1 cellular context compared by ENCODE assay signal in the genomic region with DNA sequence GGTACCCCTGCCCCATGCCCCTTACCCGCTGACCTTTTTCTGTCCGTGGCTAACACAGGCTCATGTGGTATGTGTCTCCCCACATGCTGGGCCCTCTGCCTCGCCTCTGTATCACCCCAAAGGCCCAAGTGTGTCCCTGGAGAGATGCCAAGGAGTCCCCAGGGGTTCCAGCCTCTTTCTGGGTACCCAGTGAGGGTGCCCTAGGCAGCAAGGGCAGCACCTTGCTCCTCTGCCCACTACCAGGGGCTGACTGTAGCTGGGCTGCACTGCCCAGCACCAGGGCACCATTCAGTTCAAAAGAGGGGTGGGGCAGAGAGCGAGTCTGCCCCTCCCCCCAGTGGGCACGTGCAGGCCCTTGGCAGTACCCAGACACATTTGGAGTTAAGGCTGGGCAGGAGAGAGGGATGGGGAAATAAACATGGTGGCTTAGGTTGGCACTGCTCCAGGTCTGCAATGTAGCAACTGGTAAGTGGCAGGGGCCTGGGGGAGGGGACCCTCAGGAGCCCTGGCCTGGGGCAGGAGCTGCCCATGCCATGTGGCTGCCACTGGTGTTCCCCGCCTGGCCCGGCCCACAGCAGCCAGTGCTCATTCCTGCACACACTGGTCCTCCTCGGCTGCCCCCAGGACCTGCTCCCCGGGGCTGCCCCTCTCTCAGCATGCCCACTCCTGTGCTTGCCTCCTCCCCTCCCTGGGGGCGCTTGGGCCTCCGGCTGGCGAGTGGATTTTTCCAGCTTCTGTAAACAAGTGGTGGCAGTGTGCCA.
TF ChIP-seq lines count a peak whose summit lies in the region.

No MANE protein-coding gene starts in this region.

TF ChIP-seq in HepG2, 621 proteins besides CTCF, POLR2A, EP300 and RAD21 (continued from another document and continues in another):
- TF ChIP-seq, protein P1, sequence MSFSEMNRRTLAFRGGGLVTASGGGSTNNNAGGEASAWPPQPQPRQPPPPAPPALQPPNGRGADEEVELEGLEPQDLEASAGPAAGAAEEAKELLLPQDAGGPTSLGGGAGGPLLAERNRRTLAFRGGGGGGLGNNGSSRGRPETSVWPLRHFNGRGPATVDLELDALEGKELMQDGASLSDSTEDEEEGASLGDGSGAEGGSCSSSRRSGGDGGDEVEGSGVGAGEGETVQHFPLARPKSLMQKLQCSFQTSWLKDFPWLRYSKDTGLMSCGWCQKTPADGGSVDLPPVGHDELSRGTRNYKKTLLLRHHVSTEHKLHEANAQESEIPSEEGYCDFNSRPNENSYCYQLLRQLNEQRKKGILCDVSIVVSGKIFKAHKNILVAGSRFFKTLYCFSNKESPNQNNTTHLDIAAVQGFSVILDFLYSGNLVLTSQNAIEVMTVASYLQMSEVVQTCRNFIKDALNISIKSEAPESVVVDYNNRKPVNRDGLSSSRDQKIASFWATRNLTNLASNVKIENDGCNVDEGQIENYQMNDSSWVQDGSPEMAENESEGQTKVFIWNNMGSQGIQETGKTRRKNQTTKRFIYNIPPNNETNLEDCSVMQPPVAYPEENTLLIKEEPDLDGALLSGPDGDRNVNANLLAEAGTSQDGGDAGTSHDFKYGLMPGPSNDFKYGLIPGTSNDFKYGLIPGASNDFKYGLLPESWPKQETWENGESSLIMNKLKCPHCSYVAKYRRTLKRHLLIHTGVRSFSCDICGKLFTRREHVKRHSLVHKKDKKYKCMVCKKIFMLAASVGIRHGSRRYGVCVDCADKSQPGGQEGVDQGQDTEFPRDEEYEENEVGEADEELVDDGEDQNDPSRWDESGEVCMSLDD (CRISPR knock-in tag; IDR thresholded peaks at IDR 0.05; ENCODE audit: borderline replicate concordance), result no peak
- no peak; the same call in none of the 2 replicates for TF ChIP-seq ZNF891 (CRISPR knock-in tag; IDR thresholded peaks at IDR 0.05)
- TF ChIP-seq ZBTB7A (CRISPR knock-in tag; IDR thresholded peaks at IDR 0.05), result no peak
- TF ChIP-seq, protein P2, sequence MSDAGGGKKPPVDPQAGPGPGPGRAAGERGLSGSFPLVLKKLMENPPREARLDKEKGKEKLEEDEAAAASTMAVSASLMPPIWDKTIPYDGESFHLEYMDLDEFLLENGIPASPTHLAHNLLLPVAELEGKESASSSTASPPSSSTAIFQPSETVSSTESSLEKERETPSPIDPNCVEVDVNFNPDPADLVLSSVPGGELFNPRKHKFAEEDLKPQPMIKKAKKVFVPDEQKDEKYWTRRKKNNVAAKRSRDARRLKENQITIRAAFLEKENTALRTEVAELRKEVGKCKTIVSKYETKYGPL (CRISPR knock-in tag; IDR thresholded peaks at IDR 0.05), result no peak
- TF ChIP-seq, protein P3, sequence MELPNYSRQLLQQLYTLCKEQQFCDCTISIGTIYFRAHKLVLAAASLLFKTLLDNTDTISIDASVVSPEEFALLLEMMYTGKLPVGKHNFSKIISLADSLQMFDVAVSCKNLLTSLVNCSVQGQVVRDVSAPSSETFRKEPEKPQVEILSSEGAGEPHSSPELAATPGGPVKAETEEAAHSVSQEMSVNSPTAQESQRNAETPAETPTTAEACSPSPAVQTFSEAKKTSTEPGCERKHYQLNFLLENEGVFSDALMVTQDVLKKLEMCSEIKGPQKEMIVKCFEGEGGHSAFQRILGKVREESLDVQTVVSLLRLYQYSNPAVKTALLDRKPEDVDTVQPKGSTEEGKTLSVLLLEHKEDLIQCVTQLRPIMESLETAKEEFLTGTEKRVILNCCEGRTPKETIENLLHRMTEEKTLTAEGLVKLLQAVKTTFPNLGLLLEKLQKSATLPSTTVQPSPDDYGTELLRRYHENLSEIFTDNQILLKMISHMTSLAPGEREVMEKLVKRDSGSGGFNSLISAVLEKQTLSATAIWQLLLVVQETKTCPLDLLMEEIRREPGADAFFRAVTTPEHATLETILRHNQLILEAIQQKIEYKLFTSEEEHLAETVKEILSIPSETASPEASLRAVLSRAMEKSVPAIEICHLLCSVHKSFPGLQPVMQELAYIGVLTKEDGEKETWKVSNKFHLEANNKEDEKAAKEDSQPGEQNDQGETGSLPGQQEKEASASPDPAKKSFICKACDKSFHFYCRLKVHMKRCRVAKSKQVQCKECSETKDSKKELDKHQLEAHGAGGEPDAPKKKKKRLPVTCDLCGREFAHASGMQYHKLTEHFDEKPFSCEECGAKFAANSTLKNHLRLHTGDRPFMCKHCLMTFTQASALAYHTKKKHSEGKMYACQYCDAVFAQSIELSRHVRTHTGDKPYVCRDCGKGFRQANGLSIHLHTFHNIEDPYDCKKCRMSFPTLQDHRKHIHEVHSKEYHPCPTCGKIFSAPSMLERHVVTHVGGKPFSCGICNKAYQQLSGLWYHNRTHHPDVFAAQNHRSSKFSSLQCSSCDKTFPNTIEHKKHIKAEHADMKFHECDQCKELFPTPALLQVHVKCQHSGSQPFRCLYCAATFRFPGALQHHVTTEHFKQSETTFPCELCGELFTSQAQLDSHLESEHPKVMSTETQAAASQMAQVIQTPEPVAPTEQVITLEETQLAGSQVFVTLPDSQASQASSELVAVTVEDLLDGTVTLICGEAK (IDR thresholded peaks at IDR 0.05), result no peak
- TF ChIP-seq, protein P3 (CRISPR knock-in tag; IDR thresholded peaks at IDR 0.05), result peak; percentile 24; the same call in 1 of the 2 replicates
- TF ChIP-seq EHMT2 (IDR thresholded peaks at IDR 0.05; ENCODE audit: borderline replicate concordance, low read depth, low read length), result no peak
- TF ChIP-seq, protein P4, sequence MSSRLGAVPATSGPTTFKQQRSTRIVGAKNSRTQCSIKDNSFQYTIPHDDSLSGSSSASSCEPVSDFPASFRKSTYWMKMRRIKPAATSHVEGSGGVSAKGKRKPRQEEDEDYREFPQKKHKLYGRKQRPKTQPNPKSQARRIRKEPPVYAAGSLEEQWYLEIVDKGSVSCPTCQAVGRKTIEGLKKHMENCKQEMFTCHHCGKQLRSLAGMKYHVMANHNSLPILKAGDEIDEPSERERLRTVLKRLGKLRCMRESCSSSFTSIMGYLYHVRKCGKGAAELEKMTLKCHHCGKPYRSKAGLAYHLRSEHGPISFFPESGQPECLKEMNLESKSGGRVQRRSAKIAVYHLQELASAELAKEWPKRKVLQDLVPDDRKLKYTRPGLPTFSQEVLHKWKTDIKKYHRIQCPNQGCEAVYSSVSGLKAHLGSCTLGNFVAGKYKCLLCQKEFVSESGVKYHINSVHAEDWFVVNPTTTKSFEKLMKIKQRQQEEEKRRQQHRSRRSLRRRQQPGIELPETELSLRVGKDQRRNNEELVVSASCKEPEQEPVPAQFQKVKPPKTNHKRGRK (CRISPR knock-in tag; IDR thresholded peaks at IDR 0.05), result no peak
- TF ChIP-seq, protein P5, sequence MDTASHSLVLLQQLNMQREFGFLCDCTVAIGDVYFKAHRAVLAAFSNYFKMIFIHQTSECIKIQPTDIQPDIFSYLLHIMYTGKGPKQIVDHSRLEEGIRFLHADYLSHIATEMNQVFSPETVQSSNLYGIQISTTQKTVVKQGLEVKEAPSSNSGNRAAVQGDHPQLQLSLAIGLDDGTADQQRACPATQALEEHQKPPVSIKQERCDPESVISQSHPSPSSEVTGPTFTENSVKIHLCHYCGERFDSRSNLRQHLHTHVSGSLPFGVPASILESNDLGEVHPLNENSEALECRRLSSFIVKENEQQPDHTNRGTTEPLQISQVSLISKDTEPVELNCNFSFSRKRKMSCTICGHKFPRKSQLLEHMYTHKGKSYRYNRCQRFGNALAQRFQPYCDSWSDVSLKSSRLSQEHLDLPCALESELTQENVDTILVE (CRISPR knock-in tag; IDR thresholded peaks at IDR 0.05), result no peak
- TF ChIP-seq ZNF749 (CRISPR knock-in tag; IDR thresholded peaks at IDR 0.05; ENCODE audit: borderline replicate concordance), result 0 out of 2 replicates have a peak, but pooled peaks have one; percentile 23
- TF ChIP-seq MTA1 (CRISPR knock-in tag; IDR thresholded peaks at IDR 0.05; ENCODE audit: borderline replicate concordance), result peak; percentile 42; the same call in 1 of the 2 replicates
- 0 out of 2 replicates have a peak, but pooled peaks have one; percentile 36 for TF ChIP-seq ZNF546 (CRISPR knock-in tag; conservative IDR thresholded peaks at IDR 0.05)
- no peak for TF ChIP-seq RAD51 (IDR thresholded peaks at IDR 0.05; ENCODE audit: borderline replicate concordance)
- TF ChIP-seq, protein P6, sequence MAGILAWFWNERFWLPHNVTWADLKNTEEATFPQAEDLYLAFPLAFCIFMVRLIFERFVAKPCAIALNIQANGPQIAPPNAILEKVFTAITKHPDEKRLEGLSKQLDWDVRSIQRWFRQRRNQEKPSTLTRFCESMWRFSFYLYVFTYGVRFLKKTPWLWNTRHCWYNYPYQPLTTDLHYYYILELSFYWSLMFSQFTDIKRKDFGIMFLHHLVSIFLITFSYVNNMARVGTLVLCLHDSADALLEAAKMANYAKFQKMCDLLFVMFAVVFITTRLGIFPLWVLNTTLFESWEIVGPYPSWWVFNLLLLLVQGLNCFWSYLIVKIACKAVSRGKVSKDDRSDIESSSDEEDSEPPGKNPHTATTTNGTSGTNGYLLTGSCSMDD (CRISPR knock-in tag; IDR thresholded peaks at IDR 0.05), result no peak
- TF ChIP-seq PCBP1 (IDR thresholded peaks at IDR 0.05; ENCODE audit: borderline replicate concordance, low read depth, low read length), result 0 out of 2 replicates have a peak, but pooled peaks have one; percentile 46
- TF ChIP-seq, protein P7, sequence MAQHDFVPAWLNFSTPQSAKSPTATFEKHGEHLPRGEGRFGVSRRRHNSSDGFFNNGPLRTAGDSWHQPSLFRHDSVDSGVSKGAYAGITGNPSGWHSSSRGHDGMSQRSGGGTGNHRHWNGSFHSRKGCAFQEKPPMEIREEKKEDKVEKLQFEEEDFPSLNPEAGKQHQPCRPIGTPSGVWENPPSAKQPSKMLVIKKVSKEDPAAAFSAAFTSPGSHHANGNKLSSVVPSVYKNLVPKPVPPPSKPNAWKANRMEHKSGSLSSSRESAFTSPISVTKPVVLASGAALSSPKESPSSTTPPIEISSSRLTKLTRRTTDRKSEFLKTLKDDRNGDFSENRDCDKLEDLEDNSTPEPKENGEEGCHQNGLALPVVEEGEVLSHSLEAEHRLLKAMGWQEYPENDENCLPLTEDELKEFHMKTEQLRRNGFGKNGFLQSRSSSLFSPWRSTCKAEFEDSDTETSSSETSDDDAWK (CRISPR knock-in tag; IDR thresholded peaks at IDR 0.05), result no peak
- TF ChIP-seq ZNF205 (CRISPR knock-in tag; IDR thresholded peaks at IDR 0.05), result 0 out of 2 replicates have a peak, but pooled peaks have one; percentile 52
- 0 out of 2 replicates have a peak, but pooled peaks have one; percentile 29 for TF ChIP-seq HNF4A (CRISPR knock-in tag; IDR thresholded peaks at IDR 0.05)
- no peak for TF ChIP-seq ZEB1 (IDR thresholded peaks at IDR 0.05; ENCODE audit: insufficient replicate concordance, low read depth)
- no peak for TF ChIP-seq ZNF75D (CRISPR knock-in tag; IDR thresholded peaks at IDR 0.05; ENCODE audit: borderline replicate concordance)
- TF ChIP-seq, protein P8, sequence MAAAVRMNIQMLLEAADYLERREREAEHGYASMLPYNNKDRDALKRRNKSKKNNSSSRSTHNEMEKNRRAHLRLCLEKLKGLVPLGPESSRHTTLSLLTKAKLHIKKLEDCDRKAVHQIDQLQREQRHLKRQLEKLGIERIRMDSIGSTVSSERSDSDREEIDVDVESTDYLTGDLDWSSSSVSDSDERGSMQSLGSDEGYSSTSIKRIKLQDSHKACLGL (CRISPR knock-in tag; IDR thresholded peaks at IDR 0.05), result 0 out of 2 replicates have a peak, but pooled peaks have one; percentile 15
- TF ChIP-seq, protein P9, sequence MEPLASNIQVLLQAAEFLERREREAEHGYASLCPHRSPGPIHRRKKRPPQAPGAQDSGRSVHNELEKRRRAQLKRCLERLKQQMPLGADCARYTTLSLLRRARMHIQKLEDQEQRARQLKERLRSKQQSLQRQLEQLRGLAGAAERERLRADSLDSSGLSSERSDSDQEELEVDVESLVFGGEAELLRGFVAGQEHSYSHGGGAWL (CRISPR knock-in tag; IDR thresholded peaks at IDR 0.05), result 0 out of 2 replicates have a peak, but pooled peaks have one; percentile 8
- no peak for TF ChIP-seq TCF7L2 (IDR thresholded peaks at IDR 0.05; ENCODE audit: low read depth, low read length)
- TF ChIP-seq HIVEP1 (CRISPR knock-in tag; IDR thresholded peaks at IDR 0.05), result peak; percentile 17; the same call in 1 of the 2 replicates
- TF ChIP-seq SP4 (CRISPR knock-in tag; IDR thresholded peaks at IDR 0.05), result peak; percentile 27; the same call in 1 of the 2 replicates
- peak; percentile 14; the same call in 1 of the 2 replicates for TF ChIP-seq GZF1 (CRISPR knock-in tag; IDR thresholded peaks at IDR 0.05)
- TF ChIP-seq TGIF2 (CRISPR knock-in tag; IDR thresholded peaks at IDR 0.05), result 0 out of 2 replicates have a peak, but pooled peaks have one; percentile 17
- peak; percentile 11; the same call in 1 of the 2 replicates for TF ChIP-seq ETV5 (CRISPR knock-in tag; IDR thresholded peaks at IDR 0.05; ENCODE audit: borderline replicate concordance)
- TF ChIP-seq PHF20 (CRISPR knock-in tag; IDR thresholded peaks at IDR 0.05), result no peak
- no peak for TF ChIP-seq ZNF282 (IDR thresholded peaks at IDR 0.05; ENCODE audit: partially characterized antibody)
- no peak for TF ChIP-seq NRL (CRISPR knock-in tag; IDR thresholded peaks at IDR 0.05; ENCODE audit: borderline replicate concordance)
- no peak for TF ChIP-seq CBX1 (IDR thresholded peaks at IDR 0.05; ENCODE audit: low read depth)
